ENCODE assay signal across 15 cellular contexts in genomic region chr3:78632925-78633324, GRCh38.
"Had no signal": no experiment of that assay in that cellular context is flagged by ENCODE, and none has a peak within 500 bp of the region (broad histone marks: within the 10 kb centered on the region; RNA-seq: fewer than 3 reads in every experiment).

No MANE protein-coding gene starts in this region.

- ATAC-seq: activated CD4-positive, CD25-positive, alpha-beta regulatory T cell treated with anti-CD3 and anti-CD28 coated beads, Interleukin-2, amount 50 U/mL, for 24 hours; activated CD8-positive, alpha-beta memory T cell treated with anti-CD3 and anti-CD28 coated beads, Interleukin-2, amount 10 ng/mL, durations not matched to agents 7 days and 5 days; left colon; natural killer cell had no signal

- H3K4me3 ChIP-seq: breast epithelium, lung, stomach, thyroid gland had no signal

- H3K4me1 ChIP-seq: breast epithelium, stomach, thyroid gland had no signal

- H3K27me3 ChIP-seq: breast epithelium, stomach, thyroid gland had no signal

- H3K27ac ChIP-seq: breast epithelium, stomach, thyroid gland had no signal

- H3K36me3 Mint-ChIP-seq: activated CD8-positive, alpha-beta memory T cell treated with anti-CD3 and anti-CD28 coated beads, Interleukin-2, amount 10 ng/mL, durations not matched to agents 7 days and 5 days; activated naive CD8-positive, alpha-beta T cell; natural killer cell had no signal

- H3K27ac Mint-ChIP-seq: activated CD8-positive, alpha-beta memory T cell treated with anti-CD3 and anti-CD28 coated beads, Interleukin-2, amount 10 ng/mL, durations not matched to agents 7 days and 5 days; activated naive CD8-positive, alpha-beta T cell; activated T-cell treated with anti-CD3 and anti-CD28 coated beads, Interleukin-2, amount 50 U/mL, for 24 hours; natural killer cell had no signal

- DNase-seq: activated CD4-positive, alpha-beta T cell treated with anti-CD3 and anti-CD28 coated beads, Interleukin-2, amount 50 U/mL, for 4 hours; activated CD8-positive, alpha-beta memory T cell treated with anti-CD3 and anti-CD28 coated beads, Interleukin-2, amount 10 ng/mL, durations not matched to agents 7 days and 5 days; activated effector memory CD4-positive, alpha-beta T cell treated with anti-CD3 and anti-CD28 coated beads, Interleukin-2, amount 50 U/mL, for 16 hours; activated T-cell treated with anti-CD3 and anti-CD28 coated beads, Interleukin-2, amount 50 U/mL, for 24 hours; anterior cingulate cortex; left colon; natural killer cell; stimulated activated CD4-positive, alpha-beta T cell treated with anti-CD3 and anti-CD28 coated beads, Interleukin-15, amount 100 ng/mL, for 24 hours; stimulated activated CD4-positive, alpha-beta T cell treated with anti-CD3 and anti-CD28 coated beads, Interleukin-4, amount 100 ng/mL, for 24 hours; stomach; thyroid gland had no signal

- H3K4me1 Mint-ChIP-seq: activated CD8-positive, alpha-beta memory T cell treated with anti-CD3 and anti-CD28 coated beads, Interleukin-2, amount 10 ng/mL, durations not matched to agents 7 days and 5 days; natural killer cell had no signal

- H3K4me3 Mint-ChIP-seq: activated CD8-positive, alpha-beta memory T cell treated with anti-CD3 and anti-CD28 coated beads, Interleukin-2, amount 10 ng/mL, durations not matched to agents 7 days and 5 days; activated naive CD8-positive, alpha-beta T cell; activated T-cell treated with anti-CD3 and anti-CD28 coated beads, Interleukin-2, amount 50 U/mL, for 24 hours; natural killer cell had no signal

- H3K36me3 ChIP-seq: breast epithelium, thyroid gland had no signal

- H3K27me3 Mint-ChIP-seq: activated CD8-positive, alpha-beta memory T cell treated with anti-CD3 and anti-CD28 coated beads, Interleukin-2, amount 10 ng/mL, durations not matched to agents 7 days and 5 days; activated naive CD8-positive, alpha-beta T cell; activated T-cell treated with anti-CD3 and anti-CD28 coated beads, Interleukin-2, amount 50 U/mL, for 24 hours had no signal

- H3K9me3 ChIP-seq: breast epithelium, stomach, thyroid gland had no signal
